2 cellular contexts compared by ENCODE assay signal in the genomic region with DNA sequence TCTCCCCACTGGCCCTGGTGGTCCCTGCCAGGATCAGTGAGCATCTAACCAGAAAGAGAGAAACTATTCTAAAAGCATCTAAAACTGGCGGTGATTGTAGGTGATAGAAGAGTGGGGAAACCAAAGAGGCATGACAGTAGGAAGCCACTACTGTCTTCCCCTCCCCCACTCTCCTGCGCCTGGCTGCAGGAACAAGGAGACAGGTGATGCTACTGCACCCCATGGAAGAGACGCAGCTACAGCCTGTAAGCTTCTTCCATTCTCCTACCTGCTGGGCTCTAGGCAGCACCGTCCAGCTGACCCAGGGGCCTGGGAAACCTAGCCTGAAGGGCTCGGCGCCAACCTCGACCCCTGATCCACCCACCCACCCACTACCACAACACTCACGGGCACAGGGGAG.
TF ChIP-seq lines count a peak whose summit lies in the region.

No MANE protein-coding gene starts in this region.

TF ChIP-seq in GM23338, 12 proteins besides CTCF, POLR2A, EP300 and RAD21 (continues in another document):
- no peak for TF ChIP-seq JUNB (IDR thresholded peaks at IDR 0.05; ENCODE audit: unreplicated experiment)
- TF ChIP-seq, protein P1, sequence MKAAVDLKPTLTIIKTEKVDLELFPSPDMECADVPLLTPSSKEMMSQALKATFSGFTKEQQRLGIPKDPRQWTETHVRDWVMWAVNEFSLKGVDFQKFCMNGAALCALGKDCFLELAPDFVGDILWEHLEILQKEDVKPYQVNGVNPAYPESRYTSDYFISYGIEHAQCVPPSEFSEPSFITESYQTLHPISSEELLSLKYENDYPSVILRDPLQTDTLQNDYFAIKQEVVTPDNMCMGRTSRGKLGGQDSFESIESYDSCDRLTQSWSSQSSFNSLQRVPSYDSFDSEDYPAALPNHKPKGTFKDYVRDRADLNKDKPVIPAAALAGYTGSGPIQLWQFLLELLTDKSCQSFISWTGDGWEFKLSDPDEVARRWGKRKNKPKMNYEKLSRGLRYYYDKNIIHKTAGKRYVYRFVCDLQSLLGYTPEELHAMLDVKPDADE (IDR thresholded peaks at IDR 0.05), result no peak
- TF ChIP-seq EZH2 (IDR thresholded peaks at IDR 0.05; ENCODE audit: low read depth, unreplicated experiment), result no peak
- TF ChIP-seq STAT1 (IDR thresholded peaks at IDR 0.05; ENCODE audit: unreplicated experiment), result no peak
- TF ChIP-seq POLR2AphosphoS5 (IDR thresholded peaks at IDR 0.05; ENCODE audit: low read depth), result no peak
- TF ChIP-seq EZH2phosphoT487 (IDR thresholded peaks at IDR 0.05; ENCODE audit: unreplicated experiment), result no peak
- no peak for TF ChIP-seq CREB1 (CRISPR knock-in tag; IDR thresholded peaks at IDR 0.05; ENCODE audit: low read depth)
- no peak for TF ChIP-seq NANOG (IDR thresholded peaks at IDR 0.05; ENCODE audit: borderline replicate concordance)
- TF ChIP-seq ZNF114 (CRISPR knock-in tag; IDR thresholded peaks at IDR 0.05), result no peak
- TF ChIP-seq REST (IDR thresholded peaks at IDR 0.05; ENCODE audit: unreplicated experiment), result no peak

TF ChIP-seq in K562, 482 proteins besides CTCF, POLR2A, EP300 and RAD21:
- TF ChIP-seq NR1H2 (CRISPR knock-in tag; IDR thresholded peaks at IDR 0.05) (no peak), HDGF (IDR thresholded peaks at IDR 0.05) (no peak), CHD7 (IDR thresholded peaks at IDR 0.05; ENCODE audit: low read depth, low read length) (no peak), SAFB (IDR thresholded peaks at IDR 0.05; ENCODE audit: borderline replicate concordance, low read depth, low read length) (no peak), GMEB1 (CRISPR knock-in tag; IDR thresholded peaks at IDR 0.05) (no peak), POLR2B (IDR thresholded peaks at IDR 0.05; ENCODE audit: low read depth, partially characterized antibody) (no peak), RNF219 (CRISPR knock-in tag; IDR thresholded peaks at IDR 0.05) (no peak), JUNB (CRISPR knock-in tag; conservative IDR thresholded peaks at IDR 0.05) (no peak), STAT5A (IDR thresholded peaks at IDR 0.05; ENCODE audit: borderline replicate concordance, low read length) (no peak), CBX5 (IDR thresholded peaks at IDR 0.05; ENCODE audit: borderline replicate concordance, low read depth) (no peak), PHF8 (IDR thresholded peaks at IDR 0.05; ENCODE audit: borderline replicate concordance, low read length) (no peak), ETS2 (tag; IDR thresholded peaks at IDR 0.05; ENCODE audit: borderline replicate concordance, poor library complexity, severe bottlenecking) (no peak), ETV5 (CRISPR knock-in tag; IDR thresholded peaks at IDR 0.05; ENCODE audit: low read depth) (no peak), ELF4 (CRISPR knock-in tag; IDR thresholded peaks at IDR 0.05) (no peak), PHF21A (IDR thresholded peaks at IDR 0.05; ENCODE audit: borderline replicate concordance, low read depth) (no peak), AFF1 (IDR thresholded peaks at IDR 0.05; ENCODE audit: low read depth in 1 of 2, partially characterized antibody in 2 of 2) (no peak), ZC3H11A (IDR thresholded peaks at IDR 0.05; ENCODE audit: low read depth, low read length) (no peak), ZNF584 (CRISPR knock-in tag; IDR thresholded peaks at IDR 0.05; ENCODE audit: low read depth) (no peak), MTA3 (IDR thresholded peaks at IDR 0.05; ENCODE audit: borderline replicate concordance) (no peak)
